ENCODE assay signal across 8 cellular contexts in the genomic region with DNA sequence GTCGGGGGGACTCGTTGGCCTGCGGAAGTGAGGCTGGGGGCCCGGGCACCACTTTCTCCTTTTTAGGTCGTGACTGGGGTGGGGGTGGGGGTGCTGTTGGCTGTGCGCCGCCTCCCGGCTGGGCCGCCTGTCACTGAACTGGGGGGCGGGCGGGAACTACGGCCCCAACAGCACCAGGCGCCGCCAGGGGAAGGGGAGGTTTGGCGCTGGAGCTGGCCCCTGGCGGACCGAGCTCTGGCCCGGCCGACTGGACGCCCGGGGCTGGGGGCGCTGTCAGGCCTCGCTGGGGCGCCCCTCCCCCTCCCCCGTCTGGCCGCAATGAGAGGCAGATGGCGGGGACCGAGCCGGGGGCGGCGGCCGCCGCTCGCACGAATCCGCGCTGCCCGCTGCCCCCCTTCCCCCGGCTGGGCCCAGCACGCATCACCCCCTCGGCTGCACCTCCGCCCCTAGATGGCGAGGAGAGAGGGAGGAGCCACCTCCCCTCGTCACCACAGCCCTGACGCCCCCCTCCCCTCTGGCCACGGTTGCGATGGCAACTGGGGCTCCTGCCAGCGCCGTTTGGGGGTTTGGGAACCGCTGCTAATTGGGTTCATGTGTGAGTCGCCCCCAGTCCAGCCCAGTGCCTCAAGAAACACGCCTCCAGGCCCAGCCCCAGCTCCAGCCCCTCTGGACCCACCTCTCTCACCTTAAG. TPM values are rescaled to one million over a fixed set of nuclear protein-coding genes. Genes with fewer than 3 reads are reported as not detected.
DNase-seq lines count a peak whose midpoint lies in the region; ATAC-seq, FAIRE-seq and TF ChIP-seq lines count a peak whose summit lies in the region.

No MANE protein-coding gene starts in this region.

- H3K27ac ChIP-seq in HepG2 (ENCODE audit: extremely low read length, insufficient read depth, low read length) (no peak overlapping the region), stomach (peak overlapping the region; percentile 83 to 97 (median 92))

- peaks cover 44% of the 10 kb centered on the region for H3K4me1 Mint-ChIP-seq in chondrocyte (ENCODE audit: low read depth)

- no peak for FAIRE-seq in HepG2 (lab: Jason Lieb, UNC)

- H3K36me3 ChIP-seq in HepG2 (replicated peaks in 1 of 2; ENCODE audit: control insufficient read depth in 1 of 2, insufficient read depth in 2 of 2, low read length in 2 of 2) (no peaks in the 10 kb centered on the region), stomach (peaks cover 0 to 16% (median 9%) of the 10 kb centered on the region in 4 donors)

- H3K9ac ChIP-seq in HepG2 (ENCODE audit: insufficient read depth, low read depth, low read length), result no peak overlapping the region

- TF ChIP-seq POLR2A in HepG2 (IDR thresholded peaks at IDR 0.05; ENCODE audit: insufficient read depth in 1 of 2, low read depth in 2 of 2, low read length in 2 of 2) (no peak), stomach (IDR thresholded peaks at IDR 0.05) (no peak)

- ATAC-seq in HepG2, result no peak
- ATAC-seq in HG02840 (IDR thresholded peaks at IDR 0.05; ENCODE audit: low FRiP score, unreplicated experiment), result no peak

- peak overlapping the region; percentile 92 for H3K4me3 Mint-ChIP-seq in chondrocyte (ENCODE audit: unreplicated experiment)

- in situ Hi-C loops in HepG2 (cut with HindIII; ENCODE audit: extremely low pct_ligation_motif_present, low pct_unique_long_range_greater_than_20kb), result loop anchor here (5.0 kb wide), 1 partner anchor 64 kb away; no protein-coding TSS in a partner anchor

- no peaks in the 10 kb centered on the region for H3K27me3 Mint-ChIP-seq in chondrocyte (ENCODE audit: low read depth)

- 43% methylated on average over 43 of the region's 52 CpGs for WGBS in HepG2 (ENCODE audit: low lambda C conversion rate)
- WGBS in stomach, 5 donors, result 2 to 10% (median 7%) methylated on average over 15 to 47 of the region's 52 CpGs

- DNase-seq in activated effector memory CD4-positive, alpha-beta T cell treated with anti-CD3 and anti-CD28 coated beads, Interleukin-2, amount 50 U/mL, for 16 hours, result peak; percentile 70
- DNase-seq in activated effector memory CD4-positive, alpha-beta T cell treated with Interleukin-2 at 50 U/mL for 16 hours, result no peak
- peak; percentile 64 for DNase-seq in OCI-M1 (lab: John Stamatoyannopoulos, UW)
- no peak for DNase-seq in chondrocyte (ENCODE audit: low spot score)
- DNase-seq in HepG2 (ENCODE audit: low spot score), result no peak
- no peak for DNase-seq in stomach
- no peak for DNase-seq in kidney glomerular epithelial cell (lab: John Stamatoyannopoulos, UW)

- peaks cover 32% of the 10 kb centered on the region for H3K4me1 ChIP-seq in HepG2 (ENCODE audit: insufficient read depth, low read length)
- H3K4me1 ChIP-seq in stomach, result peaks cover 31 to 60% (median 51%) of the 10 kb centered on the region in 4 donors

- H3K27ac Mint-ChIP-seq in chondrocyte (ENCODE audit: unreplicated experiment), result peak overlapping the region; percentile 98

- H3K4me3 ChIP-seq in HepG2 (replicated peaks in 1 of 3; ENCODE audit: insufficient read depth in 1 of 3, low read depth in 2 of 3, low read length in 3 of 3) (peak overlapping the region in 1 of 3 experiments; percentile 29; a peak in 1 of 6 replicates), stomach (peak overlapping the region; percentile 58 to 71 (median 64))

- H3K9me3 ChIP-seq in HepG2 (ENCODE audit: low read length) (no peaks in the 10 kb centered on the region), stomach (no peaks in the 10 kb centered on the region)

- 0 out of 2 replicates have a peak overlapping the region, but pooled peaks have one; percentile 5 for H3K4me2 ChIP-seq in HepG2 (ENCODE audit: low read depth, low read length)

- no peak for TF ChIP-seq RAD21 in HepG2 (CRISPR knock-in tag; IDR thresholded peaks at IDR 0.05)

- BruUV-seq in HepG2 (replicated peaks; lab: Mats Ljungman, UMichigan), result no TSS peak

- CTCF ChIA-PET in HepG2 (lab: Yijun Ruan, JAX; ENCODE audit: low intra/inter-chr PET ratio, low total read pairs), result interaction anchor here (4.7 to 7.9 kb wide), 2 partner anchors 44 to 65 kb away, joined by 72 to 295 read pairs; a partner anchor contains a TSS

- peaks cover 10% of the 10 kb centered on the region for H3K36me3 Mint-ChIP-seq in chondrocyte (ENCODE audit: low read depth)

- intact Hi-C loops in HepG2 (cut with micrococcal nuclease; ENCODE audit: unreplicated experiment), result loop anchor here (5.0 kb wide), 1 partner anchor 194 kb away; no protein-coding TSS in a partner anchor
- intact Hi-C loops in stomach (cut with DNase I; ENCODE audit: low total_unique reads), result loop anchor here (5.0 kb wide), 1 partner anchor 49 kb away; no protein-coding TSS in a partner anchor

- no peak overlapping the region for H2AFZ ChIP-seq in HepG2 (ENCODE audit: low read length)

- H3K27me3 ChIP-seq in HepG2 (ENCODE audit: control insufficient read depth in 1 of 2, insufficient read depth in 2 of 2, low read length in 2 of 2) (peaks cover 23 to 55% of the 10 kb centered on the region in 2 experiments), stomach (peaks cover 0 to 44% (median 0%) of the 10 kb centered on the region in 3 donors)

- POLR2A ChIA-PET in HepG2 (lab: Yijun Ruan, JAX), result interaction anchor here (1.0 to 1.4 kb wide), 2 partner anchors 61 to 63 kb away, joined by 3 to 7 read pairs; a partner anchor contains a TSS

- no peaks in the 10 kb centered on the region for H3K9me3 Mint-ChIP-seq in chondrocyte (ENCODE audit: low read depth)

- TF ChIP-seq CTCF in chondrocyte (IDR thresholded peaks at IDR 0.05), result peak; percentile 53
- TF ChIP-seq CTCF in HepG2 (CRISPR knock-in tag; IDR thresholded peaks at IDR 0.05), result no peak; the same call in 1 of the 2 replicates
- no peak for TF ChIP-seq CTCF in stomach (IDR thresholded peaks at IDR 0.05)

- no peaks in the 10 kb centered on the region for H4K20me1 ChIP-seq in HepG2 (ENCODE audit: insufficient read depth, low read length)

- no peaks in the 10 kb centered on the region for H3K79me2 ChIP-seq in HepG2 (ENCODE audit: insufficient read depth, low read length)

- TF ChIP-seq EP300 in HepG2 (IDR thresholded peaks at IDR 0.05; ENCODE audit: low read depth in 2 of 2, low read length in 2 of 2) (no peak), HepG2 (CRISPR knock-in tag; IDR thresholded peaks at IDR 0.05; ENCODE audit: borderline replicate concordance) (no peak), stomach (IDR thresholded peaks at IDR 0.05) (no peak)

RNA-seq across cellular contexts. Expression of a gene that starts 0.7 kb away (rescaled TPM):
- 93.4 to 99.2 TPM (median 97.7 TPM) in 3 replicates for total RNA-seq in chondrocyte
- 0.04 TPM in 1 of 2 replicates, not detected in the other for total RNA-seq in HepG2 (2016; rRNA removed; fragmentation: Illumina TruSeq; extraction: Trizol)
- not detected in 2 replicates for total RNA-seq in HepG2 (2016; cell fraction: cytosol; rRNA removed; fragmentation: Illumina TruSeq; extraction: Trizol; ENCODE audit: low read depth)
- 0.11 TPM in 1 of 2 replicates, not detected in the other for total RNA-seq in HepG2 (2016; cell fraction: insoluble cytoplasmic fraction; rRNA removed; fragmentation: Illumina TruSeq; extraction: Trizol)
- not detected in 2 replicates for total RNA-seq in HepG2 (2016; cell fraction: membrane; rRNA removed; fragmentation: Illumina TruSeq; extraction: Trizol)
- 0.34 TPM in 1 of 2 replicates, not detected in the other for total RNA-seq in HepG2 (2016; cell fraction: nucleus; rRNA removed; fragmentation: Illumina TruSeq; extraction: Trizol)
- polyA plus RNA-seq in HepG2 (2011; rRNA removed), result 0.15 and 0.24 TPM in 2 replicates
- polyA plus RNA-seq in HepG2 (2011; cell fraction: cytosol; rRNA removed), result 0.03 and 0.05 TPM in 2 replicates
- 1.6 and 2.4 TPM in 2 replicates for polyA plus RNA-seq in HepG2 (2011; cell fraction: nucleus; rRNA removed)
- 0.17 and 0.40 TPM in 2 replicates for polyA plus RNA-seq in HepG2 (2012)
- polyA plus RNA-seq in HepG2 (2016; cell fraction: cytosol; fragmentation: Illumina TruSeq; extraction: Trizol; ENCODE audit: low read depth), result not detected in 2 replicates
- not detected in 2 replicates for polyA plus RNA-seq in HepG2 (2016; cell fraction: insoluble cytoplasmic fraction; fragmentation: Illumina TruSeq; extraction: Trizol; ENCODE audit: low read depth)
- polyA plus RNA-seq in HepG2 (2016; cell fraction: membrane; fragmentation: Illumina TruSeq; extraction: Trizol; ENCODE audit: low read depth), result not detected in 2 replicates
- 0.47 TPM in 1 of 2 replicates, not detected in the other for polyA plus RNA-seq in HepG2 (2016; cell fraction: nucleus; fragmentation: Illumina TruSeq; extraction: Trizol; ENCODE audit: insufficient read depth, low read depth)
- 0.32 TPM in 1 of 2 replicates, not detected in the other for polyA minus RNA-seq in HepG2 (2011; rRNA and poly(A)+ RNA removed; ENCODE audit: low replicate concordance)
- polyA minus RNA-seq in HepG2 (2011; cell fraction: cytosol; rRNA and poly(A)+ RNA removed), result not detected in 2 replicates
- polyA minus RNA-seq in HepG2 (2011; cell fraction: nucleus; rRNA and poly(A)+ RNA removed), result 0.37 and 0.39 TPM in 2 replicates
- 10 to 100 TPM; 20.1 to 64.8 (median 33.0) TPM for total RNA-seq in stomach
- polyA plus RNA-seq in stomach, result 100 to 1,000 TPM in 1 of 3 donors, 10 to 100 TPM in 2; 71.4 to 119 (median 99.0) TPM

RNA-seq across cellular contexts. Expression of a gene that starts 28.9 kb away (rescaled TPM):
- total RNA-seq in chondrocyte (0.80 to 1.3 TPM (median 0.90 TPM) in 3 replicates), HepG2 (2016; rRNA removed; fragmentation: Illumina TruSeq; extraction: Trizol) (not detected in 2 replicates), stomach (10 to 100 TPM in 4 of 5 donors, 1 to 10 TPM in 1; 6.4 to 42.6 (median 12.5) TPM)
- total RNA-seq in HepG2 (2016; cell fraction: cytosol; rRNA removed; fragmentation: Illumina TruSeq; extraction: Trizol; ENCODE audit: low read depth), result not detected in 2 replicates
- not detected in 2 replicates for total RNA-seq in HepG2 (2016; cell fraction: insoluble cytoplasmic fraction; rRNA removed; fragmentation: Illumina TruSeq; extraction: Trizol)
- not detected in 2 replicates for total RNA-seq in HepG2 (2016; cell fraction: membrane; rRNA removed; fragmentation: Illumina TruSeq; extraction: Trizol)
- not detected in 2 replicates for total RNA-seq in HepG2 (2016; cell fraction: nucleus; rRNA removed; fragmentation: Illumina TruSeq; extraction: Trizol)
- polyA plus RNA-seq in HepG2 (2011; rRNA removed) (not detected in 2 replicates), stomach (10 to 100 TPM; 12.7 to 18.3 (median 14.3) TPM)
- polyA plus RNA-seq in HepG2 (2011; cell fraction: cytosol; rRNA removed), result not detected in 2 replicates
- not detected in 2 replicates for polyA plus RNA-seq in HepG2 (2011; cell fraction: nucleus; rRNA removed)
- polyA plus RNA-seq in HepG2 (2012), result not detected in 2 replicates
- polyA plus RNA-seq in HepG2 (2016; cell fraction: cytosol; fragmentation: Illumina TruSeq; extraction: Trizol; ENCODE audit: low read depth), result not detected in 2 replicates
- not detected in 2 replicates for polyA plus RNA-seq in HepG2 (2016; cell fraction: insoluble cytoplasmic fraction; fragmentation: Illumina TruSeq; extraction: Trizol; ENCODE audit: low read depth)
- not detected in 2 replicates for polyA plus RNA-seq in HepG2 (2016; cell fraction: membrane; fragmentation: Illumina TruSeq; extraction: Trizol; ENCODE audit: low read depth)
- not detected in 2 replicates for polyA plus RNA-seq in HepG2 (2016; cell fraction: nucleus; fragmentation: Illumina TruSeq; extraction: Trizol; ENCODE audit: insufficient read depth, low read depth)
- not detected in 2 replicates for polyA minus RNA-seq in HepG2 (2011; rRNA and poly(A)+ RNA removed; ENCODE audit: low replicate concordance)
- not detected in 2 replicates for polyA minus RNA-seq in HepG2 (2011; cell fraction: cytosol; rRNA and poly(A)+ RNA removed)
- polyA minus RNA-seq in HepG2 (2011; cell fraction: nucleus; rRNA and poly(A)+ RNA removed), result not detected in 2 replicates

RNA-seq across cellular contexts. Expression of a gene that starts 30.1 kb away (rescaled TPM):
- total RNA-seq in chondrocyte, result 20.0 to 32.1 TPM (median 21.0 TPM) in 3 replicates
- total RNA-seq in HepG2 (2016; rRNA removed; fragmentation: Illumina TruSeq; extraction: Trizol), result 1.1 and 1.3 TPM in 2 replicates
- total RNA-seq in HepG2 (2016; cell fraction: cytosol; rRNA removed; fragmentation: Illumina TruSeq; extraction: Trizol; ENCODE audit: low read depth), result 0.09 and 0.10 TPM in 2 replicates
- 0.91 and 1.1 TPM in 2 replicates for total RNA-seq in HepG2 (2016; cell fraction: insoluble cytoplasmic fraction; rRNA removed; fragmentation: Illumina TruSeq; extraction: Trizol)
- total RNA-seq in HepG2 (2016; cell fraction: membrane; rRNA removed; fragmentation: Illumina TruSeq; extraction: Trizol), result 0.24 and 0.34 TPM in 2 replicates
- total RNA-seq in HepG2 (2016; cell fraction: nucleus; rRNA removed; fragmentation: Illumina TruSeq; extraction: Trizol), result 1.0 and 1.4 TPM in 2 replicates
- 0.63 and 0.95 TPM in 2 replicates for polyA plus RNA-seq in HepG2 (2011; rRNA removed)
- 0.39 and 0.44 TPM in 2 replicates for polyA plus RNA-seq in HepG2 (2011; cell fraction: cytosol; rRNA removed)
- polyA plus RNA-seq in HepG2 (2011; cell fraction: nucleus; rRNA removed), result 2.0 and 2.1 TPM in 2 replicates
- 1.8 and 5.9 TPM in 2 replicates for polyA plus RNA-seq in HepG2 (2012)
- 0.07 and 0.08 TPM in 2 replicates for polyA plus RNA-seq in HepG2 (2016; cell fraction: cytosol; fragmentation: Illumina TruSeq; extraction: Trizol; ENCODE audit: low read depth)
- 0.72 and 0.83 TPM in 2 replicates for polyA plus RNA-seq in HepG2 (2016; cell fraction: insoluble cytoplasmic fraction; fragmentation: Illumina TruSeq; extraction: Trizol; ENCODE audit: low read depth)
- 0.13 and 0.14 TPM in 2 replicates for polyA plus RNA-seq in HepG2 (2016; cell fraction: membrane; fragmentation: Illumina TruSeq; extraction: Trizol; ENCODE audit: low read depth)
- polyA plus RNA-seq in HepG2 (2016; cell fraction: nucleus; fragmentation: Illumina TruSeq; extraction: Trizol; ENCODE audit: insufficient read depth, low read depth), result 1.2 and 1.5 TPM in 2 replicates
- polyA minus RNA-seq in HepG2 (2011; rRNA and poly(A)+ RNA removed; ENCODE audit: low replicate concordance), result 2.4 TPM in 1 of 2 replicates, not detected in the other
- polyA minus RNA-seq in HepG2 (2011; cell fraction: cytosol; rRNA and poly(A)+ RNA removed), result 1.4 and 1.5 TPM in 2 replicates
- polyA minus RNA-seq in HepG2 (2011; cell fraction: nucleus; rRNA and poly(A)+ RNA removed), result 1.7 and 1.9 TPM in 2 replicates
- 10 to 100 TPM in 2 of 5 donors, 1 to 10 TPM in 3; 2.9 to 16.0 (median 8.1) TPM for total RNA-seq in stomach
- polyA plus RNA-seq in stomach, result 1 to 10 TPM; 2.3 to 3.3 (median 2.3) TPM

RNA-seq across cellular contexts. Expression of a gene that starts 33.8 kb away (rescaled TPM):
- 1.5 to 5.2 TPM (median 3.3 TPM) in 3 replicates for total RNA-seq in chondrocyte
- not detected in 2 replicates for total RNA-seq in HepG2 (2016; rRNA removed; fragmentation: Illumina TruSeq; extraction: Trizol)
- not detected in 2 replicates for total RNA-seq in HepG2 (2016; cell fraction: cytosol; rRNA removed; fragmentation: Illumina TruSeq; extraction: Trizol; ENCODE audit: low read depth)
- not detected in 2 replicates for total RNA-seq in HepG2 (2016; cell fraction: insoluble cytoplasmic fraction; rRNA removed; fragmentation: Illumina TruSeq; extraction: Trizol)
- total RNA-seq in HepG2 (2016; cell fraction: membrane; rRNA removed; fragmentation: Illumina TruSeq; extraction: Trizol), result not detected in 2 replicates
- total RNA-seq in HepG2 (2016; cell fraction: nucleus; rRNA removed; fragmentation: Illumina TruSeq; extraction: Trizol), result not detected in 2 replicates
- polyA plus RNA-seq in HepG2 (2011; rRNA removed), result 0.03 TPM in 1 of 2 replicates, not detected in the other
- polyA plus RNA-seq in HepG2 (2011; cell fraction: cytosol; rRNA removed), result not detected in 2 replicates
- 0.31 and 0.50 TPM in 2 replicates for polyA plus RNA-seq in HepG2 (2011; cell fraction: nucleus; rRNA removed)
- 0.20 TPM in 1 of 2 replicates, not detected in the other for polyA plus RNA-seq in HepG2 (2012)
- not detected in 2 replicates for polyA plus RNA-seq in HepG2 (2016; cell fraction: cytosol; fragmentation: Illumina TruSeq; extraction: Trizol; ENCODE audit: low read depth)
- polyA plus RNA-seq in HepG2 (2016; cell fraction: insoluble cytoplasmic fraction; fragmentation: Illumina TruSeq; extraction: Trizol; ENCODE audit: low read depth), result not detected in 2 replicates
- polyA plus RNA-seq in HepG2 (2016; cell fraction: membrane; fragmentation: Illumina TruSeq; extraction: Trizol; ENCODE audit: low read depth), result not detected in 2 replicates
- polyA plus RNA-seq in HepG2 (2016; cell fraction: nucleus; fragmentation: Illumina TruSeq; extraction: Trizol; ENCODE audit: insufficient read depth, low read depth), result 0.19 TPM in 1 of 2 replicates, not detected in the other
- polyA minus RNA-seq in HepG2 (2011; rRNA and poly(A)+ RNA removed; ENCODE audit: low replicate concordance), result 0.22 TPM in 1 of 2 replicates, not detected in the other
- polyA minus RNA-seq in HepG2 (2011; cell fraction: cytosol; rRNA and poly(A)+ RNA removed), result not detected in 2 replicates
- 0.99 TPM in 1 of 2 replicates, not detected in the other for polyA minus RNA-seq in HepG2 (2011; cell fraction: nucleus; rRNA and poly(A)+ RNA removed)
- total RNA-seq in stomach, result 100 to 1,000 TPM in 1 of 5 donors, 10 to 100 TPM in 4; 18.2 to 118 (median 33.3) TPM
- 10 to 100 TPM; 15.2 to 18.9 (median 18.8) TPM for polyA plus RNA-seq in stomach

RNA-seq across cellular contexts. Expression of a gene that starts 57.4 kb away (rescaled TPM):
- total RNA-seq in chondrocyte, result 6.1 to 12.0 TPM (median 7.3 TPM) in 3 replicates
- total RNA-seq in HepG2 (2016; rRNA removed; fragmentation: Illumina TruSeq; extraction: Trizol), result 1.00 and 3.2 TPM in 2 replicates
- total RNA-seq in HepG2 (2016; cell fraction: cytosol; rRNA removed; fragmentation: Illumina TruSeq; extraction: Trizol; ENCODE audit: low read depth), result 0.40 and 0.53 TPM in 2 replicates
- 0.25 and 2.9 TPM in 2 replicates for total RNA-seq in HepG2 (2016; cell fraction: insoluble cytoplasmic fraction; rRNA removed; fragmentation: Illumina TruSeq; extraction: Trizol)
- total RNA-seq in HepG2 (2016; cell fraction: membrane; rRNA removed; fragmentation: Illumina TruSeq; extraction: Trizol), result 0.55 and 0.59 TPM in 2 replicates
- 4.9 and 6.3 TPM in 2 replicates for total RNA-seq in HepG2 (2016; cell fraction: nucleus; rRNA removed; fragmentation: Illumina TruSeq; extraction: Trizol)
- polyA plus RNA-seq in HepG2 (2011; rRNA removed), result 8.2 and 12.4 TPM in 2 replicates
- polyA plus RNA-seq in HepG2 (2011; cell fraction: cytosol; rRNA removed), result 1.2 and 1.9 TPM in 2 replicates
- 89.0 and 109 TPM in 2 replicates for polyA plus RNA-seq in HepG2 (2011; cell fraction: nucleus; rRNA removed)
- polyA plus RNA-seq in HepG2 (2012), result 9.0 and 9.1 TPM in 2 replicates
- polyA plus RNA-seq in HepG2 (2016; cell fraction: cytosol; fragmentation: Illumina TruSeq; extraction: Trizol; ENCODE audit: low read depth), result 0.10 and 0.24 TPM in 2 replicates
- 0.76 and 0.87 TPM in 2 replicates for polyA plus RNA-seq in HepG2 (2016; cell fraction: insoluble cytoplasmic fraction; fragmentation: Illumina TruSeq; extraction: Trizol; ENCODE audit: low read depth)
- polyA plus RNA-seq in HepG2 (2016; cell fraction: membrane; fragmentation: Illumina TruSeq; extraction: Trizol; ENCODE audit: low read depth), result 0.37 and 0.90 TPM in 2 replicates
- 22.4 and 23.6 TPM in 2 replicates for polyA plus RNA-seq in HepG2 (2016; cell fraction: nucleus; fragmentation: Illumina TruSeq; extraction: Trizol; ENCODE audit: insufficient read depth, low read depth)
- 13.2 and 32.8 TPM in 2 replicates for polyA minus RNA-seq in HepG2 (2011; rRNA and poly(A)+ RNA removed; ENCODE audit: low replicate concordance)
- polyA minus RNA-seq in HepG2 (2011; cell fraction: cytosol; rRNA and poly(A)+ RNA removed), result 0.30 and 1.5 TPM in 2 replicates
- polyA minus RNA-seq in HepG2 (2011; cell fraction: nucleus; rRNA and poly(A)+ RNA removed), result 17.3 and 18.9 TPM in 2 replicates
- total RNA-seq in stomach, result 10 to 100 TPM in 3 of 5 donors, 1 to 10 TPM in 1, not detected in 1; 3.3 to 92.8 (median 24.6) TPM
- polyA plus RNA-seq in stomach, result 10 to 100 TPM in 1 of 3 donors, 1 to 10 TPM in 2; 1.4 to 67.2 (median 4.1) TPM

Comparison
In these comparisons a context has a peak if more than half of its experiments do, and no peak if none do; other contexts are left out.
1. DNase-seq: peak in activated effector memory CD4-positive, alpha-beta T cell treated with anti-CD3 and anti-CD28 coated beads, Interleukin-2, amount 50 U/mL, for 16 hours (single experiment) and OCI-M1 (single experiment); none in activated effector memory CD4-positive, alpha-beta T cell treated with Interleukin-2 at 50 U/mL for 16 hours (single experiment), chondrocyte (single experiment), HepG2 (single experiment), stomach (single experiment) and kidney glomerular epithelial cell (single experiment).
2. RNA of a gene that starts 0.7 kb away (total RNA-seq): 93.4 to 99.2 TPM in chondrocyte and 20.1 to 64.8 TPM in stomach; 0.04 to 0.34 TPM in HepG2; every median in the first group is over 10 times any median in the second.